8 cellular contexts compared by ENCODE assay signal in the genomic region with DNA sequence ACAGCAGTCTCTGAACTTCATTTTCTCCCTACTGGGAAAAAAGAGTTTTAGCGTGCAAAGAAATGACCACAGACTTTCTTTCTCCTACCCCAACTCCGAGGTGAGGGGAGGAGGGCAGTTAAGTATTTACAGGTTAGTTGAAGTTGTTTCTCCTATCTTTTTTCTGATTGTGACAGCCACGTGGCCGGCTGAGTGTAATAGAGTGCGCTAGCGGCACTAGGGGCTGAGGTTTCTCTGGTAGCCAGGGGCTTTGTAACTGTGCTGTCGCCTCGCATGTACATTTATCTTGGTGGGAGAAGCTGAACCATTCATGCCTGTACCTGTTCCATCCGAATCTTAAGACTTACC. TPM values are rescaled to one million over a fixed set of nuclear protein-coding genes. Genes with fewer than 3 reads are reported as not detected.
A peak's percentile ranks its signal among the peaks of the same experiment; 100 is the strongest.
DNase-seq lines count a peak whose midpoint lies in the region; ATAC-seq and TF ChIP-seq lines count a peak whose summit lies in the region.

No MANE protein-coding gene starts in this region.

- H2BK15ac ChIP-seq in neuronal stem cell (ENCODE audit: low read length), result no peak overlapping the region

- TF ChIP-seq CTCF in epithelial cell of esophagus (IDR thresholded peaks at IDR 0.05; ENCODE audit: insufficient read depth, low read depth, low read length, missing control alignments), result no peak

- no peak overlapping the region for H3K18ac ChIP-seq in neuronal stem cell (ENCODE audit: low read length)

- H3K27ac ChIP-seq in neuronal stem cell (replicated peaks; ENCODE audit: low read length), result peak overlapping the region; percentile 94

- ATAC-seq in GM19452 (IDR thresholded peaks at IDR 0.05; ENCODE audit: unreplicated experiment) (peak; percentile 26), GM18505 (IDR thresholded peaks at IDR 0.05; ENCODE audit: unreplicated experiment) (no peak)

- H3K4ac ChIP-seq in neuronal stem cell (ENCODE audit: low read length), result no peak overlapping the region

- H2AFZ ChIP-seq in neuronal stem cell (ENCODE audit: low read length), result peak overlapping the region; percentile 81

- no CpG with 5 or more reads among the region's 9 CpGs for WGBS in neuronal stem cell (ENCODE audit: extremely low coverage in 2 of 2, insufficient read length in 2 of 2, insufficient replicate concordance in 1 of 2), 2 donors

- H3K36me3 ChIP-seq in MG63 (peaks cover 4% of the 10 kb centered on the region; the same call in 1 of the 2 replicates), neuronal stem cell (replicated peaks in 1 of 2; ENCODE audit: control insufficient read depth in 2 of 2, insufficient read depth in 2 of 2, low read length in 2 of 2) (peaks cover 0 to 7% of the 10 kb centered on the region in 2 donors)

- no peak overlapping the region for H2BK5ac ChIP-seq in neuronal stem cell (ENCODE audit: low read length)

- H3K23ac ChIP-seq in neuronal stem cell (ENCODE audit: low read depth, low read length, poor library complexity), result no peak overlapping the region

- H3K27me3 ChIP-seq in MG63, result no peaks in the 10 kb centered on the region
- H3K27me3 ChIP-seq in neuronal stem cell (ENCODE audit: control insufficient read depth in 3 of 3, insufficient read depth in 3 of 3, low read depth in 1 of 3, low read length in 3 of 3), result no peaks in the 10 kb centered on the region

- H2BK120ac ChIP-seq in neuronal stem cell (ENCODE audit: low read depth, low read length), result no peak overlapping the region

- H3K14ac ChIP-seq in neuronal stem cell (ENCODE audit: low read length), result no peak overlapping the region

- peaks cover 3% of the 10 kb centered on the region for H3K79me1 ChIP-seq in neuronal stem cell (ENCODE audit: low read depth, low read length)

- H3K4me1 ChIP-seq in neuronal stem cell (ENCODE audit: control insufficient read depth in 2 of 2, insufficient read depth in 1 of 2, low read depth in 1 of 2, low read length in 2 of 2), result peaks cover 0 to 2% of the 10 kb centered on the region in 2 donors

- DNase-seq in COLO668 (lab: John Stamatoyannopoulos, UW; ENCODE audit: unreplicated experiment) (peak; percentile 32), MG63 (no peak), epithelial cell of esophagus (ENCODE audit: low read depth) (peak; percentile 32), neuronal stem cell (ENCODE audit: low spot score) (peak; percentile 11), AG08395 (ENCODE audit: low spot score) (no peak)
- DNase-seq in activated CD4-positive, alpha-beta T cell treated with anti-CD3 and anti-CD28 coated beads, Interleukin-2, amount 50 U/mL, for 24 hours (ENCODE audit: low read depth in 1 of 2, low spot score in 1 of 2), result peak; percentile 20 to 37

- H3K4me2 ChIP-seq in neuronal stem cell (ENCODE audit: insufficient read depth, low read length, poor library complexity, severe bottlenecking), result peak overlapping the region; percentile 80

- TF ChIP-seq POLR2A in GM18505 (IDR thresholded peaks at IDR 0.05; ENCODE audit: borderline replicate concordance, extremely low read depth, insufficient read depth, insufficient read length), result no peak

- H2BK12ac ChIP-seq in neuronal stem cell (ENCODE audit: low read length), result no peak overlapping the region

- H3K4me3 ChIP-seq in MG63 (peak overlapping the region; percentile 94), epithelial cell of esophagus (ENCODE audit: low read length) (peak overlapping the region; percentile 65), neuronal stem cell (ENCODE audit: low read length in 2 of 2) (peak overlapping the region; percentile 82 to 86)

- no peaks in the 10 kb centered on the region; the same call in 1 of the 2 replicates for H3K9me3 ChIP-seq in MG63
- H3K9me3 ChIP-seq in neuronal stem cell (replicated peaks in 1 of 2; ENCODE audit: control insufficient read depth in 2 of 2, insufficient read depth in 1 of 2, low read depth in 1 of 2, low read length in 2 of 2), result peaks cover 2 to 7% of the 10 kb centered on the region in 2 donors

- H2AK5ac ChIP-seq in neuronal stem cell (ENCODE audit: low read depth, low read length), result no peak overlapping the region

- no peak overlapping the region for H4K8ac ChIP-seq in neuronal stem cell (ENCODE audit: low read depth, low read length)

- H3K9ac ChIP-seq in neuronal stem cell (ENCODE audit: low read depth, low read length, poor library complexity), result no peak overlapping the region

- no peak overlapping the region for H4K91ac ChIP-seq in neuronal stem cell (ENCODE audit: low read depth, low read length, poor library complexity)

RNA-seq across cellular contexts. Expression of a gene that starts 1.3 kb away (rescaled TPM):
- 21.3 and 27.3 TPM in 2 replicates for total RNA-seq in MG63 (2014; rRNA removed; shearing (Covaris generic); ENCODE audit: low replicate concordance)
- polyA plus RNA-seq in neuronal stem cell (2013, experiment 1 of 2), result 11.2 TPM
- polyA plus RNA-seq in neuronal stem cell (2013, experiment 2 of 2), result 11.3 TPM

Comparison
In these comparisons a context has a peak if more than half of its experiments do, and no peak if none do; other contexts are left out.
1. DNase-seq: peak in COLO668 (single experiment), activated CD4-positive, alpha-beta T cell treated with anti-CD3 and anti-CD28 coated beads, Interleukin-2, amount 50 U/mL, for 24 hours (2 of 2), epithelial cell of esophagus (single experiment) and neuronal stem cell (single experiment); none in MG63 (single experiment) and AG08395 (single experiment).
2. Peak in every context shown above with its lines, with median percentiles within 50 percentile points of each other: H3K4me3 ChIP-seq.